Comparison of ENCODE assay signal across 1 cellular context in the genomic region with DNA sequence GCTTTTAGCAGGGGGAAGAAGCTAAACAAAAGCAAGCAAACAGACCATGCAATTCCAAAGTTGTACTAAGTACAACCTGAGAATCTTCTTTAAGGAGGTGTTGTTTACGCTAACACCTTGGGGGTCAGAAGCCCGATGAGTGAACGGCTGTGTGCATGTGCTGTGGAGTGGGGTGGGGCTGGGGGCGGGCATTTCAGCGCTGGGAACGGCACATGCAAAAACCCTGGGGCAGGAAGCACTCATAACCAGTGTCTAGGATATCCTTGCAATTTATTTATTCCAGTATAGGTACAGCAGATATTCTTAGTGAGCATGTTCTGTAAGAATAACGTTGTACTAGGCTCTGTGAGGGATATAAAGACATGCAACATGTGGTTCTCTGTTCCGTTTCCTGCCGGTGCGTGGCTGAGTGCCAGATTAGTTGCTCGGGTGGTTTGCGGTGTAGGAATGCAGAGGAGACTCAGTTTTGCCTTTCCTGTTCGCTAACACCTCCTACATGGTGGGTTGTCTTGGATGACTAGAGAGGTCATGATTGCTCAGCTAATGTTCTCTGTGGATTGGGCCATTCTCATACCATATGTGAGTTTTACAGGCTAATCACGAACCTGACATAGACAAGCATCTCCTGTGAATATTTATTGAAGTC.
TF ChIP-seq lines count a peak whose summit lies in the region.

No MANE protein-coding gene starts in this region.

TF ChIP-seq in HepG2, 621 proteins besides CTCF, POLR2A, EP300 and RAD21 (continued from another document):
- TF ChIP-seq, protein P1, sequence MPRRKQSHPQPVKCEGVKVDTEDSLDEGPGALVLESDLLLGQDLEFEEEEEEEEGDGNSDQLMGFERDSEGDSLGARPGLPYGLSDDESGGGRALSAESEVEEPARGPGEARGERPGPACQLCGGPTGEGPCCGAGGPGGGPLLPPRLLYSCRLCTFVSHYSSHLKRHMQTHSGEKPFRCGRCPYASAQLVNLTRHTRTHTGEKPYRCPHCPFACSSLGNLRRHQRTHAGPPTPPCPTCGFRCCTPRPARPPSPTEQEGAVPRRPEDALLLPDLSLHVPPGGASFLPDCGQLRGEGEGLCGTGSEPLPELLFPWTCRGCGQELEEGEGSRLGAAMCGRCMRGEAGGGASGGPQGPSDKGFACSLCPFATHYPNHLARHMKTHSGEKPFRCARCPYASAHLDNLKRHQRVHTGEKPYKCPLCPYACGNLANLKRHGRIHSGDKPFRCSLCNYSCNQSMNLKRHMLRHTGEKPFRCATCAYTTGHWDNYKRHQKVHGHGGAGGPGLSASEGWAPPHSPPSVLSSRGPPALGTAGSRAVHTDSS (CRISPR knock-in tag; conservative IDR thresholded peaks at IDR 0.05): no peak
- no peak for TF ChIP-seq ASH2L (IDR thresholded peaks at IDR 0.05; ENCODE audit: insufficient read length, low read depth, low read length)
- TF ChIP-seq GZF1 (CRISPR knock-in tag; IDR thresholded peaks at IDR 0.05): no peak
- TF ChIP-seq PCBP1 (IDR thresholded peaks at IDR 0.05; ENCODE audit: borderline replicate concordance, low read depth, low read length): no peak
- TF ChIP-seq, protein P2, sequence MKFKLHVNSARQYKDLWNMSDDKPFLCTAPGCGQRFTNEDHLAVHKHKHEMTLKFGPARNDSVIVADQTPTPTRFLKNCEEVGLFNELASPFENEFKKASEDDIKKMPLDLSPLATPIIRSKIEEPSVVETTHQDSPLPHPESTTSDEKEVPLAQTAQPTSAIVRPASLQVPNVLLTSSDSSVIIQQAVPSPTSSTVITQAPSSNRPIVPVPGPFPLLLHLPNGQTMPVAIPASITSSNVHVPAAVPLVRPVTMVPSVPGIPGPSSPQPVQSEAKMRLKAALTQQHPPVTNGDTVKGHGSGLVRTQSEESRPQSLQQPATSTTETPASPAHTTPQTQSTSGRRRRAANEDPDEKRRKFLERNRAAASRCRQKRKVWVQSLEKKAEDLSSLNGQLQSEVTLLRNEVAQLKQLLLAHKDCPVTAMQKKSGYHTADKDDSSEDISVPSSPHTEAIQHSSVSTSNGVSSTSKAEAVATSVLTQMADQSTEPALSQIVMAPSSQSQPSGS (CRISPR knock-in tag; IDR thresholded peaks at IDR 0.05): no peak
- no peak for TF ChIP-seq ZNF350 (CRISPR knock-in tag; IDR thresholded peaks at IDR 0.05; ENCODE audit: borderline replicate concordance, low read depth)
- TF ChIP-seq, protein P3, sequence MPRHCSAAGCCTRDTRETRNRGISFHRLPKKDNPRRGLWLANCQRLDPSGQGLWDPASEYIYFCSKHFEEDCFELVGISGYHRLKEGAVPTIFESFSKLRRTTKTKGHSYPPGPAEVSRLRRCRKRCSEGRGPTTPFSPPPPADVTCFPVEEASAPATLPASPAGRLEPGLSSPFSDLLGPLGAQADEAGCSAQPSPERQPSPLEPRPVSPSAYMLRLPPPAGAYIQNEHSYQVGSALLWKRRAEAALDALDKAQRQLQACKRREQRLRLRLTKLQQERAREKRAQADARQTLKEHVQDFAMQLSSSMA (CRISPR knock-in tag; IDR thresholded peaks at IDR 0.05): no peak
